In genomic region chr5:112160652-112161391, GRCh38 we compare ENCODE assay signal across 8 cellular contexts.
DNase-seq lines count a peak whose midpoint lies in the region; ATAC-seq and TF ChIP-seq lines count a peak whose summit lies in the region.

No MANE protein-coding gene starts in this region.

- peak overlapping the region; percentile 80 for H3K27ac ChIP-seq in CD8-positive, alpha-beta memory T cell (ENCODE audit: low read depth, low read length)
- peak overlapping the region in 55 of 59 donors; percentile 4 to 95 (median 75) for H3K27ac ChIP-seq in dorsolateral prefrontal cortex
- H3K27ac ChIP-seq in lower lobe of right lung = peak overlapping the region; percentile 84

- H3K4me1 ChIP-seq in CD8-positive, alpha-beta memory T cell (ENCODE audit: insufficient read depth, low read length) = peaks cover 26% of the 10 kb centered on the region
- peaks cover 25% of the 10 kb centered on the region for H3K4me1 ChIP-seq in lower lobe of right lung

- POLR2A ChIA-PET in CD8-positive, alpha-beta memory T cell (lab: Charles Lee) = interaction anchor here (0.7 kb wide), 1 partner anchor 439 kb away, joined by 3 read pairs; no protein-coding TSS in a partner anchor

- no peaks in the 10 kb centered on the region for H3K27me3 Mint-ChIP-seq in CD8-positive, alpha-beta memory T cell

- H3K4me3 ChIP-seq in CD8-positive, alpha-beta memory T cell (ENCODE audit: low read length) = peak overlapping the region; percentile 90
- H3K4me3 ChIP-seq in dorsolateral prefrontal cortex (peak overlapping the region; percentile 53 to 99 (median 90)), lower lobe of right lung (peak overlapping the region; percentile 92)

- H3K4me3 Mint-ChIP-seq in CD8-positive, alpha-beta memory T cell = peak overlapping the region; percentile 85 to 96 (median 93)

- CTCF ChIA-PET in CD8-positive, alpha-beta memory T cell (lab: Charles Lee) = interaction anchor here (0.8 to 2.2 kb wide), 11 partner anchors 9 to 1004 kb away, joined by 3 to 20 read pairs (median 3); no protein-coding TSS in a partner anchor

- no peaks in the 10 kb centered on the region for H3K9me3 ChIP-seq in CD8-positive, alpha-beta memory T cell (ENCODE audit: low read length)
- H3K9me3 ChIP-seq in lower lobe of right lung = no peaks in the 10 kb centered on the region

- ATAC-seq in GM19397 (IDR thresholded peaks at IDR 0.05; ENCODE audit: unreplicated experiment) = peak; percentile 97
- peak; percentile 89 for ATAC-seq in HG03565 (IDR thresholded peaks at IDR 0.05; ENCODE audit: unreplicated experiment)
- ATAC-seq in lower lobe of right lung = peak; percentile 97 to 99

- H3K36me3 Mint-ChIP-seq in CD8-positive, alpha-beta memory T cell = peaks cover 0 to 41% (median 10%) of the 10 kb centered on the region in 3 donors

- intact Hi-C loops in dorsolateral prefrontal cortex (cut with DNase I) (loop anchor here in 1 of 2 donors (10.0 kb wide), 1 partner anchor 406 kb away; the partner anchor contains the start of gene NREP), lower lobe of right lung (cut with DNase I) (no loop called here)

- peaks cover 18% of the 10 kb centered on the region for H3K36me3 ChIP-seq in CD8-positive, alpha-beta memory T cell (ENCODE audit: insufficient read depth, low read length)
- peaks cover 37% of the 10 kb centered on the region for H3K36me3 ChIP-seq in lower lobe of right lung

- TF ChIP-seq CTCF in dorsolateral prefrontal cortex (IDR thresholded peaks at IDR 0.05 in 54 of 56, conservative IDR thresholded peaks at IDR 0.05 in 2 of 56; ENCODE audit: low read depth in 1 of 56, partially characterized antibody in 56 of 56) (peak; percentile 77 to 98 (median 93)), lower lobe of right lung (IDR thresholded peaks at IDR 0.05) (peak; percentile 95)

- peak overlapping the region; percentile 57 to 97 (median 88) for H3K27ac Mint-ChIP-seq in CD8-positive, alpha-beta memory T cell

- no peaks in the 10 kb centered on the region for H3K9me3 Mint-ChIP-seq in CD8-positive, alpha-beta memory T cell

- H3K27me3 ChIP-seq in CD8-positive, alpha-beta memory T cell (ENCODE audit: insufficient read depth, low read length, poor library complexity, severe bottlenecking) = no peaks in the 10 kb centered on the region
- H3K27me3 ChIP-seq in dorsolateral prefrontal cortex = no peaks in the 10 kb centered on the region
- no peaks in the 10 kb centered on the region for H3K27me3 ChIP-seq in lower lobe of right lung (ENCODE audit: low read depth)

- peak; percentile 83 to 93 (median 89) for DNase-seq in CD8-positive, alpha-beta memory T cell
- DNase-seq in NCI-H774 (lab: John Stamatoyannopoulos, UW) = peak; percentile 88
- peak; percentile 93 to 94 for DNase-seq in activated CD4-positive, alpha-beta T cell treated with anti-CD3 and anti-CD28 coated beads, Interleukin-2, amount 50 U/mL, for 48 hours
- DNase-seq in dorsolateral prefrontal cortex = peak; percentile 85 to 93 (median 90)
- peak; percentile 93 for DNase-seq in lower lobe of right lung
- DNase-seq in stimulated activated CD4-positive, alpha-beta T cell treated with anti-CD3 and anti-CD28 coated beads, TNF-alpha, amount 100 ng/mL, for 1 hour (ENCODE audit: low read depth in 3 of 3, low spot score in 1 of 3) = peak; percentile 69 to 97 (median 87)

- H3K4me1 Mint-ChIP-seq in CD8-positive, alpha-beta memory T cell = peaks cover 31 to 43% (median 37%) of the 10 kb centered on the region in 3 donors

Comparison
In these comparisons a context has a peak if more than half of its experiments do, and no peak if none do; other contexts are left out.
1. Peak in every context shown above with its lines: DNase-seq, ATAC-seq, H3K4me3 ChIP-seq and H3K27ac ChIP-seq.